In genomic region chr3:24952388-24952787, GRCh38 we compare ENCODE assay signal across 16 cellular contexts.
"Had no signal": no experiment of that assay in that cellular context is flagged by ENCODE, and none has a peak within 500 bp of the region (broad histone marks: within the 10 kb centered on the region; RNA-seq: fewer than 3 reads in every experiment).

No MANE protein-coding gene starts in this region.

- H3K36me3 ChIP-seq: brain microvascular endothelial cell, esophagus muscularis mucosa, upper lobe of right lung had no signal

- H3K4me3 ChIP-seq: dorsolateral prefrontal cortex, esophagus muscularis mucosa, upper lobe of right lung had no signal

- DNase-seq: activated CD4-positive, alpha-beta memory T cell treated with anti-CD3 and anti-CD28 coated beads for 36 hours; activated CD4-positive, CD25-positive, alpha-beta regulatory T cell treated with anti-CD3 and anti-CD28 coated beads, Interleukin-2, amount 50 U/mL, for 72 hours; activated gamma-delta T cell; activated T-cell treated with anti-CD3 and anti-CD28 coated beads, Interleukin-2, amount 50 U/mL, for 48 hours; brain microvascular endothelial cell; dorsolateral prefrontal cortex; kidney glomerular epithelial cell; stimulated activated CD4-positive, alpha-beta T cell treated with anti-CD3 and anti-CD28 coated beads, Interleukin-4, amount 100 ng/mL, for 1 hour; stimulated activated CD8-positive, alpha-beta memory T cell treated with anti-CD3 and anti-CD28 coated beads, Interleukin-4, amount 100 ng/mL, for 48 hours; upper lobe of right lung had no signal

- H3K9me3 Mint-ChIP-seq: activated CD4-positive, alpha-beta memory T cell treated with anti-CD3 and anti-CD28 coated beads for 36 hours; T-helper 2 cell treated with Interferon-gamma antibody and Interleukin-4, amounts not matched to agents 5 μg/mL and 100 μg/mL, for 36 hours had no signal

- H3K36me3 Mint-ChIP-seq: activated CD4-positive, alpha-beta memory T cell treated with anti-CD3 and anti-CD28 coated beads for 36 hours; activated naive CD8-positive, alpha-beta T cell had no signal

- ATAC-seq: upper lobe of right lung had no signal

- H3K4me3 Mint-ChIP-seq: activated CD4-positive, alpha-beta memory T cell treated with anti-CD3 and anti-CD28 coated beads for 36 hours; activated naive CD8-positive, alpha-beta T cell; neural crest cell; stimulated activated naive CD8-positive, alpha-beta T cell treated with anti-CD3 and anti-CD28 coated beads, Interleukin-15, Interleukin-2, amounts not matched to agents 100 ng/mL and 50 ng/mL, for 24 hours; T-helper 2 cell treated with Interferon-gamma antibody and Interleukin-4, amounts not matched to agents 5 μg/mL and 100 μg/mL, for 36 hours had no signal

- H3K9ac ChIP-seq: parathyroid adenoma had no signal

- H3K27me3 Mint-ChIP-seq: activated CD4-positive, alpha-beta memory T cell treated with anti-CD3 and anti-CD28 coated beads for 36 hours; stimulated activated naive CD8-positive, alpha-beta T cell treated with anti-CD3 and anti-CD28 coated beads, Interleukin-15, Interleukin-2, amounts not matched to agents 100 ng/mL and 50 ng/mL, for 24 hours had no signal

- H3K27me3 ChIP-seq: brain microvascular endothelial cell, dorsolateral prefrontal cortex, esophagus muscularis mucosa, upper lobe of right lung had no signal

- H3K27ac Mint-ChIP-seq: activated CD4-positive, alpha-beta memory T cell treated with anti-CD3 and anti-CD28 coated beads for 36 hours; activated naive CD8-positive, alpha-beta T cell; stimulated activated naive CD8-positive, alpha-beta T cell treated with anti-CD3 and anti-CD28 coated beads, Interleukin-15, Interleukin-2, amounts not matched to agents 100 ng/mL and 50 ng/mL, for 24 hours; T-helper 2 cell treated with Interferon-gamma antibody and Interleukin-4, amounts not matched to agents 5 μg/mL and 100 μg/mL, for 36 hours had no signal

- H3K4me1 ChIP-seq: parathyroid adenoma, upper lobe of right lung had no signal

- H3K79me2 ChIP-seq: parathyroid adenoma had no signal

- H3K27ac ChIP-seq: brain microvascular endothelial cell, dorsolateral prefrontal cortex, esophagus muscularis mucosa, parathyroid adenoma, upper lobe of right lung had no signal

- H3K9me3 ChIP-seq: esophagus muscularis mucosa, upper lobe of right lung had no signal

- H2AFZ ChIP-seq: parathyroid adenoma had no signal
